ENCODE assay signal across 8 cellular contexts in genomic region chr5:149141224-149141956, GRCh38. TPM values are rescaled to one million over a fixed set of nuclear protein-coding genes. Genes with fewer than 3 reads are reported as not detected.
DNase-seq lines count a peak whose midpoint lies in the region; ATAC-seq and TF ChIP-seq lines count a peak whose summit lies in the region.

Gene ABLIM3 (plus strand): TSS chr5:149141493. CDS start chr5:149142096, 603 bp downstream.

- H3K27me3 ChIP-seq in ACC112 (ENCODE audit: insufficient read depth, low read length), result no peaks in the 10 kb centered on the region

- ATAC-seq in GM18519 (IDR thresholded peaks at IDR 0.05; ENCODE audit: low FRiP score, unreplicated experiment) (peak; percentile 93), HG03095 (IDR thresholded peaks at IDR 0.05; ENCODE audit: unreplicated experiment) (peak; percentile 83), mucosa of descending colon (peak; percentile 97)

- H3K27ac ChIP-seq in ACC112 (ENCODE audit: low read depth, low read length) (peak within 1 kb of the TSS; percentile 89), epithelial cell of prostate (peak within 1 kb of the TSS; percentile 99)

- DNase-seq in NOMO-1 (lab: John Stamatoyannopoulos, UW; ENCODE audit: unreplicated experiment in 2 of 2) (peak; percentile 59 to 70), activated T-cell treated with anti-CD3 and anti-CD28 coated beads for 48 hours (ENCODE audit: low read depth) (peak; percentile 78), epithelial cell of prostate (ENCODE audit: low read depth, low spot score) (no peak), mucosa of descending colon (peak; percentile 66 to 84 (median 70))
- peak; percentile 44 to 62 for DNase-seq in stimulated activated CD8-positive, alpha-beta memory T cell treated with anti-CD3 and anti-CD28 coated beads, Interleukin-2, amount 100 ng/mL, for 48 hours (ENCODE audit: low read depth in 2 of 2)

- H3K79me2 ChIP-seq in ACC112 (ENCODE audit: control insufficient read depth, insufficient read depth, low read length, unreplicated experiment), result peaks cover 53% of the 10 kb centered on the region

- H3K36me3 ChIP-seq in ACC112 (ENCODE audit: insufficient read depth, low read length), result peaks cover 19% of the 10 kb centered on the region
- no peaks in the 10 kb centered on the region for H3K36me3 ChIP-seq in mucosa of descending colon (ENCODE audit: low read depth)

- H3K9me3 ChIP-seq in mucosa of descending colon, result no peaks in the 10 kb centered on the region

- peak within 1 kb of the TSS; percentile 70 for H2AFZ ChIP-seq in ACC112 (ENCODE audit: low read length, unreplicated experiment)

- intact Hi-C loops in mucosa of descending colon (cut with DNase I, micrococcal nuclease), result loop anchor here (5.0 to 10.0 kb wide), 2 partner anchors 86 to 123 kb away; no protein-coding TSS in a partner anchor

- peaks cover 28% of the 10 kb centered on the region for H3K4me1 ChIP-seq in ACC112 (ENCODE audit: control insufficient read depth, insufficient read depth, low read length, unreplicated experiment)
- H3K4me1 ChIP-seq in mucosa of descending colon (ENCODE audit: low read depth), result peaks cover 4% of the 10 kb centered on the region

- TF ChIP-seq CTCF in mucosa of descending colon (IDR thresholded peaks at IDR 0.05), result peak; percentile 91

- peak within 1 kb of the TSS; percentile 98 for H3K4me3 ChIP-seq in ACC112 (ENCODE audit: low read depth, low read length)
- H3K4me3 ChIP-seq in mucosa of descending colon, result no peak within 1 kb of the TSS

RNA-seq across cellular contexts. Expression of gene ABLIM3, which starts in this region (rescaled TPM):
- total RNA-seq in mucosa of descending colon, result 10 to 100 TPM in 1 of 3 donors, 1 to 10 TPM in 2; 4.1 to 12.4 (median 7.4) TPM
